Comparison of ENCODE assay signal across 8 cellular contexts in genomic region chr12:53231859-53232640, GRCh38. TPM values are rescaled to one million over a fixed set of nuclear protein-coding genes. Genes with fewer than 3 reads are reported as not detected.
DNase-seq lines count a peak whose midpoint lies in the region; ATAC-seq lines count a peak whose summit lies in the region.

RARG (minus strand) TSS chr12:53232209; CDS start chr12:53227545, 4,664 bp downstream.

- H3K9me3 ChIP-seq in endocrine pancreas (ENCODE audit: control insufficient read depth, low read length) (no peaks in the 10 kb centered on the region), mesodermal cell (ENCODE audit: control insufficient read depth, low read length) (no peaks in the 10 kb centered on the region)

- H3K27me3 ChIP-seq in endocrine pancreas (ENCODE audit: control insufficient read depth, insufficient read depth, low read length): no peaks in the 10 kb centered on the region

- peak within 1 kb of the TSS; percentile 10 for H3K9ac ChIP-seq in endocrine pancreas (ENCODE audit: control insufficient read depth, insufficient read depth, low read length)

- H3K4me1 ChIP-seq in endocrine pancreas (ENCODE audit: control insufficient read depth, insufficient read depth, low read length): no peaks in the 10 kb centered on the region
- peaks cover 31% of the 10 kb centered on the region for H3K4me1 ChIP-seq in mesodermal cell (ENCODE audit: control insufficient read depth, insufficient read depth, low read length, poor library complexity, severe bottlenecking)

- H3K36me3 ChIP-seq in endocrine pancreas (ENCODE audit: control insufficient read depth, insufficient read depth, low read length) (no peaks in the 10 kb centered on the region), mesodermal cell (ENCODE audit: control insufficient read depth, insufficient read depth, low read length) (peaks cover 4% of the 10 kb centered on the region)

- H3K27ac ChIP-seq in mesodermal cell (ENCODE audit: low read depth, low read length, severe bottlenecking): no peak within 1 kb of the TSS

- ATAC-seq in HG03025 (IDR thresholded peaks at IDR 0.05; ENCODE audit: low FRiP score, unreplicated experiment): no peak
- no peak for ATAC-seq in GM21528 (IDR thresholded peaks at IDR 0.05; ENCODE audit: low FRiP score, unreplicated experiment)

- H3K4me3 ChIP-seq in GM08714 (ENCODE audit: low read length) (peak within 1 kb of the TSS; percentile 38; the same call in 1 of the 2 replicates), endocrine pancreas (ENCODE audit: control insufficient read depth, insufficient read depth, low read length) (no peak within 1 kb of the TSS), mesodermal cell (ENCODE audit: extremely low read depth, insufficient read depth, low read length, poor library complexity, severe bottlenecking) (peak within 1 kb of the TSS; percentile 44)

- WGBS in mesodermal cell (ENCODE audit: insufficient coverage in 2 of 2), 2 experiments: 0 to 3% methylated on average over 11 to 15 of the region's 51 CpGs

- peak; percentile 58 for DNase-seq in NAMALWA (ENCODE audit: low spot score)
- DNase-seq in activated CD8-positive, alpha-beta memory T cell treated with anti-CD3 and anti-CD28 coated beads, Interleukin-2, amount 50 U/mL, for 4 hours: peak; percentile 75
- peak in 5 of 6 experiments; percentile 38 to 69 (median 61) for DNase-seq in stimulated activated naive CD4-positive, alpha-beta T cell (lab: John Stamatoyannopoulos, UW)

RNA-seq across cellular contexts. Expression of gene RARG, which starts in this region (rescaled TPM):
- polyA plus RNA-seq in mesodermal cell (2013, experiment 1 of 2): 39.7 TPM
- 36.9 TPM for polyA plus RNA-seq in mesodermal cell (2013, experiment 2 of 2)
